Comparison of ENCODE assay signal across 22 cellular contexts in the genomic region with DNA sequence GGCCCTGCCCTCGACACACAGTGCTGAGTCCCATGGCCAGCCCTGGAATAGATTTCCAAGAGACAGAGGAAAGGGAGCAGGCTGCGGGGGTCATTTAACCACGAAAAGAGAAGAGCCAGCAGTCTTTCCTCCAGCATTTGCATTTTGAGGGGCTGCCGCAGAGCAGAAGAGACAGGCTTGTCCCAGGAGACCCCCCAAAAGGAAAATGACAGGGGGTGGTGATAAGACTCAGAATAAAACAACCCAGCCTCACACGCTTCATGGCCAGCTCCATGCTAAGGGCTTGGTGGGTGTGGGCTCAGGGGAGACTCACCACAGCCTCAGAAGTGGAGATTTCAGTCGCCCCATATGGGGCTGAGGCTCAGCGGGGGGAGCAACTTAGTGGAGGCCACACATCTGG. TPM values are rescaled to one million over a fixed set of nuclear protein-coding genes. Genes with fewer than 3 reads are reported as not detected.
A peak's percentile ranks its signal among the peaks of the same experiment; 100 is the strongest.
DNase-seq lines count a peak whose midpoint lies in the region; ATAC-seq and TF ChIP-seq lines count a peak whose summit lies in the region.
"Had no signal": no experiment of that assay in that cellular context is flagged by ENCODE, and none has a peak within 500 bp of the region (broad histone marks: within the 10 kb centered on the region; RNA-seq: fewer than 3 reads in every experiment).

No MANE protein-coding gene starts in this region.

- H3K4me3 ChIP-seq in BLaER1 treated with 17β-estradiol and CSF1 and Interleukin-3, amounts not matched to agents 10 nM and 100 nM, result no peak overlapping the region
- H3K4me3 ChIP-seq in Karpas-422 (ENCODE audit: low read length) (peak overlapping the region; percentile 54), gastrocnemius medialis (no peak overlapping the region)

- DNase-seq in Karpas-422 (peak; percentile 93), SKM-1 treated with dmso at 0.1 percent for 144 hours (lab: John Stamatoyannopoulos, UW; ENCODE audit: unreplicated experiment) (no peak), amygdala (lab: John Stamatoyannopoulos, UW) (no peak), gastrocnemius medialis (no peak)
- DNase-seq in stimulated activated effector memory CD8-positive, alpha-beta T cell treated with anti-CD3 and anti-CD28 coated beads, Interleukin-12 subunit alpha, Interleukin-12 subunit beta, amount 100 ng/mL, for 72 hours (ENCODE audit: low spot score in 2 of 2), result no peak
- DNase-seq: 8988T; ACHN; BE2C; C1 segment of cervical spinal cord; CD4-positive, alpha-beta memory T cell; CD4-positive, CD25-positive, alpha-beta regulatory T cell; CD8-positive, alpha-beta memory T cell; COR-L47; DMS 273 treated with DMSO at 0.1 percent for 48 hours; DMS153; DMS53; DMS79; DND-41; GF-D8 had no signal

- H3K4me2 ChIP-seq in BLaER1 treated with 17β-estradiol and CSF1 and Interleukin-3, amounts not matched to agents 10 nM and 100 nM, result peak overlapping the region; percentile 41 to 94 (median 82); a peak in 21 of 22 replicates
- H3K4me2 ChIP-seq in Karpas-422 (ENCODE audit: low read depth, low read length, poor library complexity, severe bottlenecking), result peak overlapping the region; percentile 76

- H3K9me3 Mint-ChIP-seq in stimulated activated effector memory CD8-positive, alpha-beta T cell treated with anti-CD3 and anti-CD28 coated beads, Interleukin-12 subunit alpha, Interleukin-12 subunit beta, amount 100 ng/mL, for 72 hours, result no peaks in the 10 kb centered on the region
- H3K9me3 Mint-ChIP-seq: CD4-positive, alpha-beta memory T cell; CD4-positive, CD25-positive, alpha-beta regulatory T cell; CD8-positive, alpha-beta memory T cell had no signal

- H3K9me2 ChIP-seq in Karpas-422 (replicated peaks; ENCODE audit: insufficient read depth, low read length), result no peaks in the 10 kb centered on the region

- no peak overlapping the region for H3K27ac Mint-ChIP-seq in stimulated activated effector memory CD8-positive, alpha-beta T cell treated with anti-CD3 and anti-CD28 coated beads, Interleukin-12 subunit alpha, Interleukin-12 subunit beta, amount 100 ng/mL, for 72 hours
- H3K27ac Mint-ChIP-seq: CD14-positive monocyte; CD4-positive, alpha-beta memory T cell; CD4-positive, CD25-positive, alpha-beta regulatory T cell; CD8-positive, alpha-beta memory T cell had no signal

- TF ChIP-seq CTCF in gastrocnemius medialis (IDR thresholded peaks at IDR 0.05 in 4 of 5, conservative IDR thresholded peaks at IDR 0.05 in 1 of 5), result no peak

- H3K4me1 ChIP-seq in BLaER1 treated with 17β-estradiol and CSF1 and Interleukin-3, amounts not matched to agents 10 nM and 100 nM, result peaks cover 37 to 70% (median 63%) of the 10 kb centered on the region in 10 experiments
- H3K4me1 ChIP-seq in Karpas-422 (ENCODE audit: low read length) (peaks cover 27% of the 10 kb centered on the region), gastrocnemius medialis (no peaks in the 10 kb centered on the region)

- H4K20me1 ChIP-seq in BLaER1 treated with 17β-estradiol and CSF1 and Interleukin-3, amounts not matched to agents 10 nM and 100 nM, result no peaks in the 10 kb centered on the region; a peak in 1 of 22 replicates
- no peaks in the 10 kb centered on the region for H4K20me1 ChIP-seq in Karpas-422 (ENCODE audit: insufficient read depth, low read depth, low read length)

- peaks cover 4% of the 10 kb centered on the region for H3K4me1 Mint-ChIP-seq in stimulated activated effector memory CD8-positive, alpha-beta T cell treated with anti-CD3 and anti-CD28 coated beads, Interleukin-12 subunit alpha, Interleukin-12 subunit beta, amount 100 ng/mL, for 72 hours
- H3K4me1 Mint-ChIP-seq: CD4-positive, alpha-beta memory T cell; CD8-positive, alpha-beta memory T cell had no signal

- H3K9ac ChIP-seq in BLaER1 treated with 17β-estradiol and CSF1 and Interleukin-3, amounts not matched to agents 10 nM and 100 nM, result peak overlapping the region; percentile 1 to 73 (median 54); a peak in 18 of 22 replicates
- peak overlapping the region; percentile 64 for H3K9ac ChIP-seq in Karpas-422 (ENCODE audit: low read length)

- H3K36me3 ChIP-seq in BLaER1 treated with 17β-estradiol and CSF1 and Interleukin-3, amounts not matched to agents 10 nM and 100 nM, result peaks cover 0 to 35% (median 21%) of the 10 kb centered on the region in 11 experiments; a peak in 14 of 22 replicates
- peaks cover 5% of the 10 kb centered on the region for H3K36me3 ChIP-seq in Karpas-422 (ENCODE audit: insufficient read depth, low read length)
- H3K36me3 ChIP-seq in gastrocnemius medialis, result no peaks in the 10 kb centered on the region
- H3K36me3 ChIP-seq: BE2C had no signal

- intact Hi-C loops in gastrocnemius medialis (cut with DNase I; ENCODE audit: low total_unique reads), result no loop called here

- no peak for TF ChIP-seq POLR2A in gastrocnemius medialis (IDR thresholded peaks at IDR 0.05)

- H2AFZ ChIP-seq in Karpas-422 (ENCODE audit: low read length), result peak overlapping the region; percentile 46; the same call in 1 of the 2 replicates

- H3K27me3 ChIP-seq in BLaER1 treated with 17β-estradiol and CSF1 and Interleukin-3, amounts not matched to agents 10 nM and 100 nM, result no peaks in the 10 kb centered on the region
- no peaks in the 10 kb centered on the region for H3K27me3 ChIP-seq in Karpas-422 (ENCODE audit: low read length)
- H3K27me3 ChIP-seq in gastrocnemius medialis, result no peaks in the 10 kb centered on the region
- H3K27me3 ChIP-seq: BE2C had no signal

- in situ Hi-C loops in gastrocnemius medialis (cut with MboI; ENCODE audit: low sequenced_read_pairs in 4 of 4), result no loop called here

- H3K27ac ChIP-seq in BLaER1 treated with 17β-estradiol and CSF1 and Interleukin-3, amounts not matched to agents 10 nM and 100 nM, result peak overlapping the region in 9 of 11 experiments; percentile 26 to 98 (median 64); a peak in 17 of 22 replicates
- H3K27ac ChIP-seq in Karpas-422 (ENCODE audit: low read length) (peak overlapping the region; percentile 96), gastrocnemius medialis (no peak overlapping the region)

- peaks cover 0 to 10% (median 9%) of the 10 kb centered on the region in 11 experiments; a peak in 14 of 22 replicates for H3K9me3 ChIP-seq in BLaER1 treated with 17β-estradiol and CSF1 and Interleukin-3, amounts not matched to agents 10 nM and 100 nM (replicated peaks in 1 of 11)
- H3K9me3 ChIP-seq in Karpas-422 (ENCODE audit: low read length), result no peaks in the 10 kb centered on the region
- no peaks in the 10 kb centered on the region for H3K9me3 ChIP-seq in gastrocnemius medialis
- H3K9me3 ChIP-seq: BE2C had no signal

- no peaks in the 10 kb centered on the region for H3K36me3 Mint-ChIP-seq in stimulated activated effector memory CD8-positive, alpha-beta T cell treated with anti-CD3 and anti-CD28 coated beads, Interleukin-12 subunit alpha, Interleukin-12 subunit beta, amount 100 ng/mL, for 72 hours

- H3K4me3 Mint-ChIP-seq in stimulated activated effector memory CD8-positive, alpha-beta T cell treated with anti-CD3 and anti-CD28 coated beads, Interleukin-12 subunit alpha, Interleukin-12 subunit beta, amount 100 ng/mL, for 72 hours, result no peak overlapping the region
- H3K4me3 Mint-ChIP-seq: CD14-positive monocyte; CD4-positive, alpha-beta memory T cell; CD4-positive, CD25-positive, alpha-beta regulatory T cell; CD8-positive, alpha-beta memory T cell had no signal

- ATAC-seq in stimulated activated effector memory CD8-positive, alpha-beta T cell treated with anti-CD3 and anti-CD28 coated beads, Interleukin-12 subunit alpha, Interleukin-12 subunit beta, amount 100 ng/mL, for 72 hours, result peak; percentile 24
- ATAC-seq in HG02981 (IDR thresholded peaks at IDR 0.05; ENCODE audit: unreplicated experiment), result no peak
- no peak for ATAC-seq in gastrocnemius medialis

- H3K79me2 ChIP-seq in Karpas-422 (ENCODE audit: low read length), result no peaks in the 10 kb centered on the region

RNA-seq across cellular contexts. Expression of a gene that starts 16.9 kb away (rescaled TPM):
- 14.6 and 45.6 TPM in 2 replicates for total RNA-seq in Karpas-422 (2014; rRNA removed; shearing (Covaris generic); ENCODE audit: low replicate concordance)
- 10 to 100 TPM; 21.7 to 38.2 (median 30.3) TPM for total RNA-seq in gastrocnemius medialis

RNA-seq across cellular contexts. Expression of a gene that starts 27.6 kb away (rescaled TPM):
- 12.3 and 48.1 TPM in 2 replicates for total RNA-seq in Karpas-422 (2014; rRNA removed; shearing (Covaris generic); ENCODE audit: low replicate concordance)
- total RNA-seq in gastrocnemius medialis, result 10 to 100 TPM; 10.0 to 21.7 (median 16.6) TPM

RNA-seq across cellular contexts. Expression of a gene that starts 38.3 kb away (rescaled TPM):
- 288 and 308 TPM in 2 replicates for total RNA-seq in Karpas-422 (2014; rRNA removed; shearing (Covaris generic); ENCODE audit: low replicate concordance)
- 1,000 to 10,000 TPM in 3 of 4 donors, 100 to 1,000 TPM in 1; 561 to 1,888 (median 1,101) TPM for total RNA-seq in gastrocnemius medialis

RNA-seq across cellular contexts. Expression of a gene that starts 55.2 kb away (rescaled TPM):
- 75.3 and 78.9 TPM in 2 replicates for total RNA-seq in Karpas-422 (2014; rRNA removed; shearing (Covaris generic); ENCODE audit: low replicate concordance)
- 10 to 100 TPM; 10.3 to 28.7 (median 16.6) TPM for total RNA-seq in gastrocnemius medialis

Comparison
In these comparisons a context has a peak if more than half of its experiments do, and no peak if none do; other contexts are left out.
1. H3K27ac ChIP-seq: peak in BLaER1 treated with 17β-estradiol and CSF1 and Interleukin-3, amounts not matched to agents 10 nM and 100 nM (9 of 11) and Karpas-422 (single experiment); none in gastrocnemius medialis (0 of 4).